8 cellular contexts compared by ENCODE assay signal in the genomic region with DNA sequence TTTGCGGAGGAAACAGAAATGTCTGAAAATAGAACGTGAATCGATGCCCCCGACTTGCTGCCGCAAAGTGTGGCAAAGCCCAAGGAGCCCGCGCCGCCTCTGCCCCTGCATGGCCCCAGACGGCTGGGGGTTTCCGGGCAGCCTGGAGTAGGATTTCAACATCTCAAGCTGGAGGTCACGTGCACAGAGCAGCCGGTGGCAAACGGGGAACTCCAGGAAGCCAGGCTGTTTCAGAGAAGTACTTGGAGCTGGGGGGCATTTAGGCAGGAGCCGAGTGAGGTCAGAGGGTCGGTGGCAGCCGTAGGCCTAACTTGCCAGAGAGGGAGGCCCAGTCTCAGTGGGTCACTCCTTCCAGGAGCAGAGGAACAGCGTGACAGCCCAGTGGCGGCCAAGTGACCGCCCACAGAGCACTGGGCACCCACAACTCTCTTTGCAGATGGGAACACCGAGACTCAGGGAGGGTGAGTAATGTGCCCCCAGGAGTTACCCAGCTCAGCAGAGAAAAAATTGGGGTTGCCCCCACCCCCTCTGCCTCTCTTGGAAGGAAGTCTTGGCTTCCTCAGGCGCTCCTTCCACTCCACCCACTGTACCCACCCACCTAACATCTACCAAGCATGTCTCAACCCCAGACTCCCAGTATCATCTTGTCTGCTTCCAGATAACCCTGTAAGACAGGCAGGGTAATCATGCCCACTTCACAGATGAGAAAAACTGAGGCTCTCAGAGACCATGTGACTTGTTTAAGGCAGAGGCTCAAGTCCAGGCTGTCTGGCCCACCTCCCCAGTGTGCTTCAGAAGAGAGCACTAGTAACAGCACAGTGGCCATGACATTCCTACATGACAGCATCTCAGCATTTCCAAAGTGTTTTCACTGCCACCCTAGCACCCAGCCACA.
DNase-seq lines count a peak whose midpoint lies in the region; ATAC-seq and TF ChIP-seq lines count a peak whose summit lies in the region.

No MANE protein-coding gene starts in this region.

- H3K9me3 Mint-ChIP-seq in activated naive CD4-positive, alpha-beta T cell treated with anti-CD3 and anti-CD28 coated beads, Interleukin-2, amount 50 U/mL, for 24 hours, result no peaks in the 10 kb centered on the region

- peak overlapping the region; percentile 97 for H3K27ac Mint-ChIP-seq in activated naive CD4-positive, alpha-beta T cell treated with anti-CD3 and anti-CD28 coated beads, Interleukin-2, amount 50 U/mL, for 24 hours

- no peak overlapping the region for H3K9ac ChIP-seq in MM.1S (ENCODE audit: low read length)

- H3K4me3 Mint-ChIP-seq in activated naive CD4-positive, alpha-beta T cell treated with anti-CD3 and anti-CD28 coated beads, Interleukin-2, amount 50 U/mL, for 24 hours, result peak overlapping the region; percentile 66

- WGBS in right cardiac atrium, result 38% methylated on average over 21 of the region's 21 CpGs
- 76% methylated on average over 21 of the region's 21 CpGs for WGBS in prostate gland

- TF ChIP-seq CTCF in MM.1S (IDR thresholded peaks at IDR 0.05; ENCODE audit: low read length) (no peak), prostate gland (IDR thresholded peaks at IDR 0.05) (no peak)

- H3K36me3 ChIP-seq in SJSA1, result no peaks in the 10 kb centered on the region
- H3K36me3 ChIP-seq in MM.1S (replicated peaks; ENCODE audit: insufficient read depth, low read length), result no peaks in the 10 kb centered on the region
- no peaks in the 10 kb centered on the region for H3K36me3 ChIP-seq in prostate gland

- no peaks in the 10 kb centered on the region for H3F3A ChIP-seq in MM.1S (ENCODE audit: insufficient read depth, low read length)

- no peaks in the 10 kb centered on the region for H3K9me3 ChIP-seq in SJSA1 (replicated peaks)
- H3K9me3 ChIP-seq in right cardiac atrium (ENCODE audit: control insufficient read depth, low read length), result no peaks in the 10 kb centered on the region
- no peaks in the 10 kb centered on the region for H3K9me3 ChIP-seq in MM.1S (replicated peaks; ENCODE audit: insufficient read depth, low read length)
- no peaks in the 10 kb centered on the region for H3K9me3 ChIP-seq in prostate gland

- H4K20me1 ChIP-seq in MM.1S (ENCODE audit: insufficient read depth, low read length), result no peaks in the 10 kb centered on the region

- DNase-seq in GF-D8 (lab: John Stamatoyannopoulos, UW) (peak; percentile 87), SJSA1 (ENCODE audit: low read depth in 1 of 2, low spot score in 2 of 2) (peak; percentile 83 to 91), right cardiac atrium (peak; percentile 74 to 91 (median 91)), MM.1S (no peak), prostate gland (ENCODE audit: low spot score) (no peak)
- DNase-seq in stimulated activated CD4-positive, alpha-beta T cell treated with anti-CD3 and anti-CD28 coated beads, Interleukin-1b, Interleukin-23, amount 100 ng/mL, for 1 hour (ENCODE audit: low read depth in 2 of 2), result peak; percentile 36 to 66

- H3K4me3 ChIP-seq in SJSA1 (peak overlapping the region; percentile 4), right cardiac atrium (ENCODE audit: low read length) (no peak overlapping the region), MM.1S (ENCODE audit: low read length) (no peak overlapping the region), prostate gland (no peak overlapping the region)

- H3K79me2 ChIP-seq in MM.1S (ENCODE audit: low read length), result no peaks in the 10 kb centered on the region

- H3K4me1 ChIP-seq in SJSA1 (replicated peaks) (peaks cover 87% of the 10 kb centered on the region), right cardiac atrium (ENCODE audit: control insufficient read depth, insufficient read depth, low read length) (peaks cover 6% of the 10 kb centered on the region), MM.1S (ENCODE audit: low read length) (peaks cover 11% of the 10 kb centered on the region), prostate gland (replicated peaks) (no peaks in the 10 kb centered on the region)

- no peak for TF ChIP-seq POLR2A in prostate gland (IDR thresholded peaks at IDR 0.05)

- peaks cover 91% of the 10 kb centered on the region for H3K4me1 Mint-ChIP-seq in activated naive CD4-positive, alpha-beta T cell treated with anti-CD3 and anti-CD28 coated beads, Interleukin-2, amount 50 U/mL, for 24 hours

- no peak overlapping the region for H2AFZ ChIP-seq in MM.1S (ENCODE audit: low read length)

- H3K4me2 ChIP-seq in MM.1S (ENCODE audit: low read depth, low read length), result no peak overlapping the region

- H3K27ac ChIP-seq in SJSA1, result peak overlapping the region; percentile 86
- H3K27ac ChIP-seq in right cardiac atrium (ENCODE audit: low read length), result no peak overlapping the region
- no peak overlapping the region for H3K27ac ChIP-seq in MM.1S (ENCODE audit: low read length)
- H3K27ac ChIP-seq in prostate gland, result no peak overlapping the region

- H3K27me3 ChIP-seq in SJSA1 (replicated peaks) (no peaks in the 10 kb centered on the region), right cardiac atrium (ENCODE audit: control insufficient read depth, insufficient read depth) (no peaks in the 10 kb centered on the region), MM.1S (replicated peaks; ENCODE audit: insufficient read depth, low read length) (no peaks in the 10 kb centered on the region), prostate gland (replicated peaks; ENCODE audit: insufficient read depth) (no peaks in the 10 kb centered on the region)

- H3K27me3 Mint-ChIP-seq in activated naive CD4-positive, alpha-beta T cell treated with anti-CD3 and anti-CD28 coated beads, Interleukin-2, amount 50 U/mL, for 24 hours, result no peaks in the 10 kb centered on the region

- peak; percentile 86 for ATAC-seq in HG02759 (IDR thresholded peaks at IDR 0.05; ENCODE audit: unreplicated experiment)
- ATAC-seq in right cardiac atrium, result peak; percentile 75 to 86

- intact Hi-C loops in right cardiac atrium (cut with DNase I) (no loop called here), prostate gland (cut with DNase I) (no loop called here)

- peaks cover 2% of the 10 kb centered on the region for H3K36me3 Mint-ChIP-seq in activated naive CD4-positive, alpha-beta T cell treated with anti-CD3 and anti-CD28 coated beads, Interleukin-2, amount 50 U/mL, for 24 hours

- H3K9me2 ChIP-seq in MM.1S (replicated peaks; ENCODE audit: insufficient read depth, low read length), result no peaks in the 10 kb centered on the region

Comparison
In these comparisons a context has a peak if more than half of its experiments do, and no peak if none do; other contexts are left out.
1. DNase-seq: peak in GF-D8 (single experiment), SJSA1 (2 of 2), right cardiac atrium (3 of 3) and stimulated activated CD4-positive, alpha-beta T cell treated with anti-CD3 and anti-CD28 coated beads, Interleukin-1b, Interleukin-23, amount 100 ng/mL, for 1 hour (2 of 2); none in MM.1S (single experiment) and prostate gland (single experiment).